7 cellular contexts compared by ENCODE assay signal in the genomic region with DNA sequence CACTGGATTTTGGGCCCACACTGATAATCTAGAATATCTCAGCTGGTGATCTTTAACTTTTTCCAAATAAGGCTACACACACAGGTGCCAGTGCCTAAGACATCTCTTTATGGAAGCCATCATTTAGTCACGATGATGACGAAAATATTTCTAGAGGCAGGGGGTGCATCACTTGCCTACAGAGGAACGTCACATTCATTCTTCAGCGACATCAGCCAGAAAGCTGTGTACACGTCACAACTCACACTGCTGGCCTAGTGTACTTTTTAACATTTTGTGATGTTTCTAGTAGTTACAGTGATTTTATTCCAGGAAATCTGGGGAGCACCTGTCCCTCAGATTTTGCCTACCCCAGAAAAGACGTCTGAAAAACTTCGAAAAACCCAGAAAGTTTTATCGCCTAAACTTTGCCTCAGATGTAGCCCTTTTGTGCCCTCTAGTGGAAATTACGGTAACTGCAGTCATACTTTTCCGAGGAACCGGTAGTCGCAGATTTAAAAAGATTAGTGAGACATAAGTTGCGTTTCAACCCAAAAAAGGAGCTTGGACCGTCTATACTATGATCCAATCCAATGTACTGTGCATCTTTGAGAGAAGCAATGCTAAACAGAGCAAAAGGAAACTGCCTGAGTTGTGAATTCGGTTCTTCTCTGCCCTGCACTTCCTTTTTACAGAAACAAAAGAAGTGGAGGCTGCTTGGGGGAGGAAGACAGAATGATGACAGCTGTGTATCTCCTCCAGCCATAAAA.
A peak's percentile ranks its signal among the peaks of the same experiment; 100 is the strongest.
DNase-seq lines count a peak whose midpoint lies in the region; ATAC-seq and TF ChIP-seq lines count a peak whose summit lies in the region.

No MANE protein-coding gene starts in this region.

- H3K9me3 Mint-ChIP-seq in GM23338, result peaks cover 10% of the 10 kb centered on the region

- H3K4me1 Mint-ChIP-seq in GM23338, result no peaks in the 10 kb centered on the region

- 16 to 18% methylated on average over 15 of the region's 15 CpGs for WGBS in body of pancreas, 2 donors

- H3K27me3 Mint-ChIP-seq in GM23338 (ENCODE audit: insufficient read depth, low read depth, poor library complexity), result peaks cover 3% of the 10 kb centered on the region

- H3F3A ChIP-seq in GM23338 (replicated peaks; ENCODE audit: low read depth), result no peaks in the 10 kb centered on the region

- peak overlapping the region; percentile 63; the same call in 2 of the 3 replicates for H3K4me3 Mint-ChIP-seq in GM23338

- H3K9me3 ChIP-seq in SK-N-MC (ENCODE audit: low read depth, low read length), result no peaks in the 10 kb centered on the region
- no peaks in the 10 kb centered on the region for H3K9me3 ChIP-seq in body of pancreas
- H3K9me3 ChIP-seq in iPS-18a (ENCODE audit: control insufficient read depth, low read depth, low read length), result no peaks in the 10 kb centered on the region
- H3K9me3 ChIP-seq in skeletal muscle tissue (ENCODE audit: control insufficient read depth in 3 of 3, low read length in 3 of 3), result no peaks in the 10 kb centered on the region

- intact Hi-C loops in body of pancreas (cut with DNase I), result no loop called here

- ATAC-seq in GM23338, result peak; percentile 55
- no peak for ATAC-seq in body of pancreas

- H3K27ac ChIP-seq in GM23338 (ENCODE audit: low read depth) (no peak overlapping the region), SK-N-MC (no peak overlapping the region), body of pancreas (peak overlapping the region in 2 of 4 donors; percentile 34 to 46), iPS-18a (ENCODE audit: low read length) (no peak overlapping the region), skeletal muscle tissue (ENCODE audit: low read depth, low read length) (no peak overlapping the region)

- H3K27ac Mint-ChIP-seq in GM23338, result no peak overlapping the region

- no peaks in the 10 kb centered on the region for H3K4me1 ChIP-seq in GM23338 (ENCODE audit: insufficient read depth)
- peaks cover 22% of the 10 kb centered on the region for H3K4me1 ChIP-seq in body of pancreas
- H3K4me1 ChIP-seq in iPS-18a (ENCODE audit: control insufficient read depth, low read depth, low read length), result no peaks in the 10 kb centered on the region
- peaks cover 0 to 4% (median under 1%) of the 10 kb centered on the region in 3 donors for H3K4me1 ChIP-seq in skeletal muscle tissue (ENCODE audit: control insufficient read depth in 3 of 3, insufficient read depth in 3 of 3, low read length in 3 of 3)

- H3K4me2 ChIP-seq in GM23338, result peak overlapping the region; percentile 52

- H3K4me3 ChIP-seq in GM06990 (replicated peaks; ENCODE audit: low read depth, low read length) (peak overlapping the region; percentile 65), GM23338 (peak overlapping the region; percentile 41), SK-N-MC (peak overlapping the region; percentile 81), body of pancreas (peak overlapping the region in 1 of 2 donors; percentile 4), iPS-18a (ENCODE audit: low read length) (peak overlapping the region; percentile 48), skeletal muscle tissue (ENCODE audit: low read length in 3 of 3) (peak overlapping the region; percentile 63 to 87 (median 78))

- no peaks in the 10 kb centered on the region for H3K79me2 ChIP-seq in GM23338 (replicated peaks; ENCODE audit: insufficient read depth)

- no peak for TF ChIP-seq POLR2A in body of pancreas (IDR thresholded peaks at IDR 0.05)

- peak overlapping the region; percentile 82; the same call in 1 of the 2 replicates for H2AFZ ChIP-seq in GM23338

- H3K36me3 ChIP-seq in GM06990 (ENCODE audit: control insufficient read depth, insufficient read depth, low read length) (no peaks in the 10 kb centered on the region), GM23338 (ENCODE audit: insufficient read depth) (no peaks in the 10 kb centered on the region), SK-N-MC (ENCODE audit: insufficient read depth, low read length) (no peaks in the 10 kb centered on the region), body of pancreas (replicated peaks in 1 of 2; ENCODE audit: insufficient read depth in 1 of 2, low read depth in 2 of 2) (no peaks in the 10 kb centered on the region), iPS-18a (ENCODE audit: control insufficient read depth, low read depth, low read length) (no peaks in the 10 kb centered on the region), skeletal muscle tissue (ENCODE audit: control insufficient read depth in 3 of 3, insufficient read depth in 3 of 3, low read length in 3 of 3) (no peaks in the 10 kb centered on the region)

- H3K9ac ChIP-seq in SK-N-MC (ENCODE audit: insufficient read length) (peak overlapping the region; percentile 62), iPS-18a (ENCODE audit: low read length) (peak overlapping the region; percentile 10), skeletal muscle tissue (ENCODE audit: low read depth in 1 of 3, low read length in 3 of 3) (peak overlapping the region; percentile 76 to 79 (median 78))

- peaks cover 5% of the 10 kb centered on the region; the same call in 1 of the 3 replicates for H3K36me3 Mint-ChIP-seq in GM23338 (ENCODE audit: low read depth)

- no peaks in the 10 kb centered on the region for H4K20me1 ChIP-seq in GM23338 (replicated peaks; ENCODE audit: insufficient read depth)

- no peaks in the 10 kb centered on the region for H3K27me3 ChIP-seq in GM06990 (replicated peaks; ENCODE audit: control insufficient read depth, insufficient read depth, low read length)
- no peaks in the 10 kb centered on the region for H3K27me3 ChIP-seq in GM23338 (ENCODE audit: insufficient read depth)
- no peaks in the 10 kb centered on the region for H3K27me3 ChIP-seq in body of pancreas
- no peaks in the 10 kb centered on the region for H3K27me3 ChIP-seq in iPS-18a (ENCODE audit: control insufficient read depth, insufficient read depth, low read length)
- H3K27me3 ChIP-seq in skeletal muscle tissue (ENCODE audit: control insufficient read depth in 3 of 3, insufficient read depth in 3 of 3, low read length in 3 of 3), result no peaks in the 10 kb centered on the region

- DNase-seq in GM06990 (ENCODE audit: extremely low read depth, insufficient read length), result peak; percentile 35
- peak; percentile 80 for DNase-seq in GM23338 (ENCODE audit: low spot score)
- DNase-seq in LHCN-M2 (ENCODE audit: low read depth), result peak; percentile 74
- peak; percentile 39 for DNase-seq in SK-N-MC (ENCODE audit: low read depth, low spot score)
- peak; percentile 53 to 61 (median 56) for DNase-seq in body of pancreas

- H3K9me2 ChIP-seq in GM23338 (ENCODE audit: insufficient read depth), result no peaks in the 10 kb centered on the region

- TF ChIP-seq CTCF in GM06990 (IDR thresholded peaks at IDR 0.05; ENCODE audit: insufficient read depth, low read length, poor library complexity, severe bottlenecking) (peak; percentile 74), GM23338 (conservative IDR thresholded peaks at IDR 0.05; ENCODE audit: low read depth in 2 of 2) (peak; percentile 84 to 98), body of pancreas (IDR thresholded peaks at IDR 0.05) (peak; percentile 73 to 93 (median 89))

TF ChIP-seq in GM23338, 12 proteins besides CTCF, POLR2A, EP300 and RAD21 (continues in another document):
- TF ChIP-seq ETS1 (IDR thresholded peaks at IDR 0.05) (no peak), ZNF114 (CRISPR knock-in tag; IDR thresholded peaks at IDR 0.05) (no peak), STAT1 (IDR thresholded peaks at IDR 0.05; ENCODE audit: unreplicated experiment) (no peak)

Comparison
In these comparisons a context has a peak if more than half of its experiments do, and no peak if none do; other contexts are left out.
1. H3K9ac ChIP-seq: peak in every context shown above with its lines; median percentile 78 in skeletal muscle tissue; 62 in SK-N-MC; 10 in iPS-18a.